In the genomic region with DNA sequence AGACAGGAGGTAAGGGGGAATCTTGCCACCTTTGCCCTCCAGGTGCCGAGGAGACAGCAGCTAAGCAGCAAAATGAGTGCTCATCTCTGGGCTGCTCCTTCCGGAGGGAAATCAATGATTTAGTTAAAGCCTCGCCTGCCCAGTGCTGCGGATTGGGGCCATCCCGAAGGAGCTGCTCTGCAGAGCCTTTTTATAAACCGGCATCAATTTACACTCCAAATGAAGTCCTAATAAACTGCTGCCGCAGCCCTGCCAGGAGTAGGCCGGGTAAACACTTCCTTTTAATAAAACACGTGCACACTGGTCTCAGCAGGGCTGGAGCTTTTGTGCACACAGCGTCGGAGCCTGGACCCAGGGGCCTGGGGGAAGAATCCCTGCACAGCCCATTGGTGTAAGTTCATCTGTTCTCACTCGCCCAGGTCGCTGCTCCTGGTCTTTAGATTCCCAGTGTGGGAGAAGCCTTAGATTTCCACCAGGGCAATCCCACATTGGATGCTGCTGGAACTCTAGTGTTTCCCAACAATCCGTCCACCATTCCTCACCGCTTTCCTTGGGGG, we compare ENCODE assay signal across 1 cellular context.
TF ChIP-seq lines count a peak whose summit lies in the region.

No MANE protein-coding gene starts in this region.

TF ChIP-seq in H1, 55 proteins besides CTCF, POLR2A, EP300 and RAD21:
- TF ChIP-seq TBP (IDR thresholded peaks at IDR 0.05; ENCODE audit: low read depth, low read length) (no peak), SRF (IDR thresholded peaks at IDR 0.05; ENCODE audit: low read depth, low read length) (no peak), CTBP2 (IDR thresholded peaks at IDR 0.05; ENCODE audit: borderline replicate concordance, insufficient read depth, insufficient read length, low read length) (no peak), SIRT6 (IDR thresholded peaks at IDR 0.05; ENCODE audit: low read length) (no peak), KDM1A (IDR thresholded peaks at IDR 0.05; ENCODE audit: borderline replicate concordance, low read length) (no peak), JUN (IDR thresholded peaks at IDR 0.05; ENCODE audit: low read depth, low read length) (no peak), RBBP5 (IDR thresholded peaks at IDR 0.05; ENCODE audit: borderline replicate concordance, low read depth, low read length) (no peak), BCL11A (IDR thresholded peaks at IDR 0.05; ENCODE audit: low read depth in 2 of 2, low read length in 2 of 2) (no peak)
